ENCODE assay signal across 10 cellular contexts in the genomic region with DNA sequence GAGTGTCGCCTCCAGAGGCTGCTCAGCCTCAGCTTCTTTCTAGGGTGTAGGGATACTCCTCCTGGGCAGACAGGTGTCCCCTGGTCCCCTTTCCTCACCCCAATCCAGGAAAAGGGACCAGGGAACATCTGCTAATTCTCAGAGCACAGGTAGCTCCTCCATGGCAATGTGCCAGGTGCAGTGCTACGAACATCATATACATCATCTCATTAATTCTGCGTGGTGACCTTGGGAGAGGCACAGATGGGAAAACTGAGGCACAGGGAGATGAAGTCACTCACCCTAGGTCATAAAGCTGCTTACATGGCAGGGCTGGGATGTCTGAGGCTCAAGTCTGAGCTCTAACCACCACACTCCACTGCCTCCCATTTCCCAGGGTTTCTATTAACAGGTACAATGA. TPM values are rescaled to one million over a fixed set of nuclear protein-coding genes. Genes with fewer than 3 reads are reported as not detected.
DNase-seq lines count a peak whose midpoint lies in the region; ATAC-seq and TF ChIP-seq lines count a peak whose summit lies in the region.
"Had no signal": no experiment of that assay in that cellular context is flagged by ENCODE, and none has a peak within 500 bp of the region (broad histone marks: within the 10 kb centered on the region; RNA-seq: fewer than 3 reads in every experiment).

No MANE protein-coding gene starts in this region.

- H3K27me3 Mint-ChIP-seq in natural killer cell (ENCODE audit: low read depth in 2 of 2) (no peaks in the 10 kb centered on the region), brain (no peaks in the 10 kb centered on the region)
- H3K27me3 Mint-ChIP-seq in natural killer cell treated with Interleukin-12 subunit alpha and Interleukin-12 subunit beta and Interleukin-15 and Interleukin-18, amount 100 ng/mL, for 72 hours, result no peaks in the 10 kb centered on the region
- H3K27me3 Mint-ChIP-seq in naive thymus-derived CD4-positive, alpha-beta T cell, result no peaks in the 10 kb centered on the region

- H3K27ac Mint-ChIP-seq in natural killer cell, result no peak overlapping the region
- peak overlapping the region in 1 of 2 donors; percentile 77 for H3K27ac Mint-ChIP-seq in natural killer cell treated with Interleukin-12 subunit alpha and Interleukin-12 subunit beta and Interleukin-15 and Interleukin-18, amount 100 ng/mL, for 72 hours
- H3K27ac Mint-ChIP-seq in brain, result peak overlapping the region in 4 of 5 experiments; percentile 46 to 94 (median 92)
- peak overlapping the region in 6 of 9 donors; percentile 7 to 88 (median 48) for H3K27ac Mint-ChIP-seq in naive thymus-derived CD4-positive, alpha-beta T cell

- H3K4me3 ChIP-seq in naive thymus-derived CD4-positive, alpha-beta T cell (ENCODE audit: low read length), result no peak overlapping the region
- no peak overlapping the region for H3K4me3 ChIP-seq in uterus

- peaks cover 0 to 37% (median 0%) of the 10 kb centered on the region in 3 experiments for H3K36me3 ChIP-seq in naive thymus-derived CD4-positive, alpha-beta T cell (ENCODE audit: control insufficient read depth in 2 of 3, insufficient read depth in 3 of 3, low read length in 3 of 3)
- H3K36me3 ChIP-seq in uterus, result no peaks in the 10 kb centered on the region

- no peak for DNase-seq in natural killer cell
- DNase-seq in natural killer cell treated with Interleukin-12 subunit alpha and Interleukin-12 subunit beta and Interleukin-15 and Interleukin-18, amount 100 ng/mL, for 72 hours (ENCODE audit: low spot score), result no peak
- DNase-seq in naive thymus-derived CD4-positive, alpha-beta T cell, result peak in 1 of 9 donors; percentile 4
- no peak for DNase-seq in uterus
- no peak for DNase-seq in NCI-H345 treated with DMSO at 0.1 percent for 48 hours (lab: John Stamatoyannopoulos, UW; ENCODE audit: unreplicated experiment)
- DNase-seq in SHP77 (lab: John Stamatoyannopoulos, UW), result no peak

- H3K36me3 Mint-ChIP-seq in natural killer cell (no peaks in the 10 kb centered on the region), brain (peaks cover 4% of the 10 kb centered on the region)
- H3K36me3 Mint-ChIP-seq in natural killer cell treated with Interleukin-12 subunit alpha and Interleukin-12 subunit beta and Interleukin-15 and Interleukin-18, amount 100 ng/mL, for 72 hours, result no peaks in the 10 kb centered on the region
- peaks cover 0 to 10% (median 0%) of the 10 kb centered on the region in 5 donors for H3K36me3 Mint-ChIP-seq in naive thymus-derived CD4-positive, alpha-beta T cell

- H3K4me1 ChIP-seq in naive thymus-derived CD4-positive, alpha-beta T cell (ENCODE audit: control insufficient read depth in 2 of 2, insufficient read depth in 2 of 2, low read length in 2 of 2), result peaks cover 4 to 17% of the 10 kb centered on the region in 2 donors
- peaks cover 23 to 53% of the 10 kb centered on the region in 2 donors for H3K4me1 ChIP-seq in uterus

- no peak for TF ChIP-seq CTCF in natural killer cell (IDR thresholded peaks at IDR 0.05)
- no peak for TF ChIP-seq CTCF in brain (conservative IDR thresholded peaks at IDR 0.05)
- TF ChIP-seq CTCF in uterus (IDR thresholded peaks at IDR 0.05), result no peak

- no peaks in the 10 kb centered on the region for H3K9me3 Mint-ChIP-seq in natural killer cell
- H3K9me3 Mint-ChIP-seq in natural killer cell treated with Interleukin-12 subunit alpha and Interleukin-12 subunit beta and Interleukin-15 and Interleukin-18, amount 100 ng/mL, for 72 hours, result no peaks in the 10 kb centered on the region
- H3K9me3 Mint-ChIP-seq in brain, result no peaks in the 10 kb centered on the region
- no peaks in the 10 kb centered on the region for H3K9me3 Mint-ChIP-seq in naive thymus-derived CD4-positive, alpha-beta T cell

- CTCF ChIA-PET in naive thymus-derived CD4-positive, alpha-beta T cell (lab: Charles Lee), result no interaction called here

- POLR2A ChIA-PET in naive thymus-derived CD4-positive, alpha-beta T cell (lab: Charles Lee), result interaction anchor here (1.2 kb wide), 1 partner anchor 11 kb away, joined by 5 read pairs; no protein-coding TSS in a partner anchor

- ATAC-seq in natural killer cell, result no peak
- no peak for ATAC-seq in natural killer cell treated with Interleukin-12 subunit alpha and Interleukin-12 subunit beta and Interleukin-15 and Interleukin-18, amount 100 ng/mL, for 72 hours
- ATAC-seq in naive thymus-derived CD4-positive, alpha-beta T cell, result no peak
- no peak for ATAC-seq in HG03175 (IDR thresholded peaks at IDR 0.05; ENCODE audit: unreplicated experiment)

- no peak overlapping the region for H3K27ac ChIP-seq in naive thymus-derived CD4-positive, alpha-beta T cell (ENCODE audit: low read depth, low read length)
- H3K27ac ChIP-seq in uterus, result peak overlapping the region; percentile 87 to 94

- no peaks in the 10 kb centered on the region for H3K9me3 ChIP-seq in naive thymus-derived CD4-positive, alpha-beta T cell (ENCODE audit: control insufficient read depth in 2 of 3, low read length in 3 of 3)
- H3K9me3 ChIP-seq in uterus, result no peaks in the 10 kb centered on the region

- H3K4me1 Mint-ChIP-seq in natural killer cell, result peaks cover 6 to 34% of the 10 kb centered on the region in 2 donors
- H3K4me1 Mint-ChIP-seq in natural killer cell treated with Interleukin-12 subunit alpha and Interleukin-12 subunit beta and Interleukin-15 and Interleukin-18, amount 100 ng/mL, for 72 hours (ENCODE audit: low read depth in 2 of 2), result peaks cover 0 to 10% of the 10 kb centered on the region in 2 donors
- peaks cover 91% of the 10 kb centered on the region for H3K4me1 Mint-ChIP-seq in brain
- H3K4me1 Mint-ChIP-seq in naive thymus-derived CD4-positive, alpha-beta T cell, result peaks cover 15 to 53% (median 43%) of the 10 kb centered on the region in 7 donors

- intact Hi-C loops in natural killer cell (cut with micrococcal nuclease), result no loop called here
- intact Hi-C loops in naive thymus-derived CD4-positive, alpha-beta T cell (cut with micrococcal nuclease), result loop anchor here in 1 of 2 donors (1.0 kb wide), 1 partner anchor 12 kb away; a partner anchor contains a TSS
- intact Hi-C loops in uterus (cut with DNase I; ENCODE audit: low total_unique reads), result no loop called here

- H3K4me3 Mint-ChIP-seq in natural killer cell (peak overlapping the region; percentile 9), brain (peak overlapping the region in 4 of 5 experiments; percentile 40 to 77 (median 74))
- no peak overlapping the region for H3K4me3 Mint-ChIP-seq in natural killer cell treated with Interleukin-12 subunit alpha and Interleukin-12 subunit beta and Interleukin-15 and Interleukin-18, amount 100 ng/mL, for 72 hours
- H3K4me3 Mint-ChIP-seq in naive thymus-derived CD4-positive, alpha-beta T cell, result peak overlapping the region in 9 of 10 donors; percentile 17 to 71 (median 54)

- no peaks in the 10 kb centered on the region for H3K27me3 ChIP-seq in naive thymus-derived CD4-positive, alpha-beta T cell (ENCODE audit: control insufficient read depth in 2 of 2, insufficient read depth in 2 of 2, low read length in 2 of 2)
- no peaks in the 10 kb centered on the region for H3K27me3 ChIP-seq in uterus

- TF ChIP-seq POLR2A in uterus (IDR thresholded peaks at IDR 0.05), result no peak

RNA-seq across cellular contexts. Expression of a gene that starts 11.7 kb away (rescaled TPM):
- total RNA-seq in natural killer cell, result 100 to 1,000 TPM in 1 of 3 donors, 10 to 100 TPM in 2; 79.2 to 100 (median 91.9) TPM
- total RNA-seq in natural killer cell treated with Interleukin-12 subunit alpha and Interleukin-12 subunit beta and Interleukin-15 and Interleukin-18, amount 100 ng/mL, for 72 hours, result 10 to 100 TPM; 12.8 to 13.9 TPM
- 123 TPM for polyA plus RNA-seq in brain (ENCODE audit: insufficient read depth, low read depth, low replicate concordance)
- 100 to 1,000 TPM in 1 of 5 experiments, 10 to 100 TPM in 4; 15.2 to 106 (median 70.9) TPM for total RNA-seq in naive thymus-derived CD4-positive, alpha-beta T cell
- polyA plus RNA-seq in naive thymus-derived CD4-positive, alpha-beta T cell, result 10 to 100 TPM; 18.3 to 41.9 TPM
- 10 to 100 TPM; 35.9 to 74.1 (median 58.0) TPM for total RNA-seq in uterus

RNA-seq across cellular contexts. Expression of a gene that starts 30.0 kb away (rescaled TPM):
- 1 to 10 TPM; 1.9 to 4.4 (median 2.4) TPM for total RNA-seq in natural killer cell
- 10 to 100 TPM in 1 of 2 donors, 1 to 10 TPM in 1; 8.6 to 20.9 TPM for total RNA-seq in natural killer cell treated with Interleukin-12 subunit alpha and Interleukin-12 subunit beta and Interleukin-15 and Interleukin-18, amount 100 ng/mL, for 72 hours
- 3.9 TPM for polyA plus RNA-seq in brain (ENCODE audit: insufficient read depth, low read depth, low replicate concordance)
- total RNA-seq in naive thymus-derived CD4-positive, alpha-beta T cell, result 10 to 100 TPM in 1 of 5 experiments, 1 to 10 TPM in 2, under 1 TPM in 2; 0.76 to 12.3 (median 2.1) TPM
- under 1 TPM; 0.26 to 0.48 TPM for polyA plus RNA-seq in naive thymus-derived CD4-positive, alpha-beta T cell
- 1 to 10 TPM in 2 of 4 donors, not detected in 2; 1.6 to 2.4 TPM for total RNA-seq in uterus

RNA-seq across cellular contexts. Expression of a gene that starts 41.2 kb away (rescaled TPM):
- total RNA-seq in natural killer cell (10 to 100 TPM; 18.2 to 21.7 (median 20.6) TPM), uterus (10 to 100 TPM; 12.4 to 66.3 (median 33.8) TPM)
- total RNA-seq in natural killer cell treated with Interleukin-12 subunit alpha and Interleukin-12 subunit beta and Interleukin-15 and Interleukin-18, amount 100 ng/mL, for 72 hours, result 10 to 100 TPM; 24.6 to 26.8 TPM
- 187 TPM for polyA plus RNA-seq in brain (ENCODE audit: insufficient read depth, low read depth, low replicate concordance)
- 10 to 100 TPM in 4 of 5 experiments, 1 to 10 TPM in 1; 9.4 to 25.8 (median 13.9) TPM for total RNA-seq in naive thymus-derived CD4-positive, alpha-beta T cell
- polyA plus RNA-seq in naive thymus-derived CD4-positive, alpha-beta T cell, result 10 to 100 TPM; 18.3 to 18.5 TPM

RNA-seq across cellular contexts. Expression of a gene that starts 45.3 kb away (rescaled TPM):
- 10 to 100 TPM; 46.9 to 54.0 (median 51.8) TPM for total RNA-seq in natural killer cell
- 10 to 100 TPM; 68.6 to 70.0 TPM for total RNA-seq in natural killer cell treated with Interleukin-12 subunit alpha and Interleukin-12 subunit beta and Interleukin-15 and Interleukin-18, amount 100 ng/mL, for 72 hours
- 45.1 TPM for polyA plus RNA-seq in brain (ENCODE audit: insufficient read depth, low read depth, low replicate concordance)
- total RNA-seq in naive thymus-derived CD4-positive, alpha-beta T cell, result 10 to 100 TPM; 29.3 to 67.9 (median 33.2) TPM
- polyA plus RNA-seq in naive thymus-derived CD4-positive, alpha-beta T cell, result 10 to 100 TPM; 69.5 to 72.5 TPM
- total RNA-seq in uterus, result 10 to 100 TPM; 24.5 to 49.8 (median 37.1) TPM

RNA-seq across cellular contexts. Expression of a gene that starts 58.7 kb away (rescaled TPM):
- not detected for total RNA-seq in natural killer cell
- total RNA-seq in natural killer cell treated with Interleukin-12 subunit alpha and Interleukin-12 subunit beta and Interleukin-15 and Interleukin-18, amount 100 ng/mL, for 72 hours, result under 1 TPM in 1 of 2 donors, not detected in 1; 0.33 TPM
- polyA plus RNA-seq in brain (ENCODE audit: insufficient read depth, low read depth, low replicate concordance), result 0.92 TPM
- total RNA-seq in naive thymus-derived CD4-positive, alpha-beta T cell, result under 1 TPM in 1 of 5 experiments, not detected in 4; 0.34 TPM
- under 1 TPM in 1 of 2 donors, not detected in 1; 0.08 TPM for polyA plus RNA-seq in naive thymus-derived CD4-positive, alpha-beta T cell
- 1 to 10 TPM in 2 of 4 donors, under 1 TPM in 1, not detected in 1; 0.14 to 2.3 (median 1.3) TPM for total RNA-seq in uterus
- total RNA-seq: M059J had no signal
- polyA plus RNA-seq: keratinocyte had no signal

Comparison
In these comparisons a context has a peak if more than half of its experiments do, and no peak if none do; other contexts are left out.
1. H3K27ac Mint-ChIP-seq: peak in brain (4 of 5) and naive thymus-derived CD4-positive, alpha-beta T cell (6 of 9); none in natural killer cell (0 of 2).